ENCODE assay signal across 10 cellular contexts in genomic region chr16:13909872-13910303, GRCh38. TPM values are rescaled to one million over a fixed set of nuclear protein-coding genes. Genes with fewer than 3 reads are reported as not detected.
DNase-seq lines count a peak whose midpoint lies in the region; ATAC-seq and TF ChIP-seq lines count a peak whose summit lies in the region.
"Had no signal": no experiment of that assay in that cellular context is flagged by ENCODE, and none has a peak within 500 bp of the region (broad histone marks: within the 10 kb centered on the region; RNA-seq: fewer than 3 reads in every experiment).

No MANE protein-coding gene starts in this region.

- no peak overlapping the region for H3K27ac Mint-ChIP-seq in activated T-helper 1 cell treated with anti-CD3 and anti-CD28 coated beads, Interleukin-12 subunit alpha, Interleukin-12 subunit beta, Interleukin-2, Interleukin-4 antibody, amounts not matched to agents 30 ng/mL and 10 ng/mL and 1 ng/mL, durations not matched to agents 14 hours and 24 hours and 36 hours
- H3K27ac Mint-ChIP-seq in stimulated activated effector memory CD8-positive, alpha-beta T cell treated with anti-CD3 and anti-CD28 coated beads, Interleukin-12 subunit alpha, Interleukin-12 subunit beta, amount 100 ng/mL, for 72 hours: no peak overlapping the region

- H3K9me3 ChIP-seq in MM.1S (replicated peaks; ENCODE audit: insufficient read depth, low read length) (no peaks in the 10 kb centered on the region), left lung (no peaks in the 10 kb centered on the region), upper lobe of right lung (no peaks in the 10 kb centered on the region)

- no peaks in the 10 kb centered on the region for H3K4me1 Mint-ChIP-seq in activated T-helper 1 cell treated with anti-CD3 and anti-CD28 coated beads, Interleukin-12 subunit alpha, Interleukin-12 subunit beta, Interleukin-2, Interleukin-4 antibody, amounts not matched to agents 30 ng/mL and 10 ng/mL and 1 ng/mL, durations not matched to agents 14 hours and 24 hours and 36 hours (ENCODE audit: low read depth)
- peaks cover 8% of the 10 kb centered on the region for H3K4me1 Mint-ChIP-seq in stimulated activated effector memory CD8-positive, alpha-beta T cell treated with anti-CD3 and anti-CD28 coated beads, Interleukin-12 subunit alpha, Interleukin-12 subunit beta, amount 100 ng/mL, for 72 hours

- H3K9me2 ChIP-seq in MM.1S (replicated peaks; ENCODE audit: insufficient read depth, low read length): no peaks in the 10 kb centered on the region

- H2AFZ ChIP-seq in MM.1S (ENCODE audit: low read length): peak overlapping the region; percentile 16; the same call in 1 of the 2 replicates

- TF ChIP-seq CTCF in MM.1S (IDR thresholded peaks at IDR 0.05; ENCODE audit: low read length): no peak
- TF ChIP-seq CTCF in coronary artery (IDR thresholded peaks at IDR 0.05): no peak
- TF ChIP-seq CTCF in left lung (IDR thresholded peaks at IDR 0.05): no peak
- no peak for TF ChIP-seq CTCF in upper lobe of right lung (IDR thresholded peaks at IDR 0.05)

- no peaks in the 10 kb centered on the region for H3K9me3 Mint-ChIP-seq in activated T-helper 1 cell treated with anti-CD3 and anti-CD28 coated beads, Interleukin-12 subunit alpha, Interleukin-12 subunit beta, Interleukin-2, Interleukin-4 antibody, amounts not matched to agents 30 ng/mL and 10 ng/mL and 1 ng/mL, durations not matched to agents 14 hours and 24 hours and 36 hours
- no peaks in the 10 kb centered on the region for H3K9me3 Mint-ChIP-seq in stimulated activated effector memory CD8-positive, alpha-beta T cell treated with anti-CD3 and anti-CD28 coated beads, Interleukin-12 subunit alpha, Interleukin-12 subunit beta, amount 100 ng/mL, for 72 hours

- ATAC-seq in left lung: peak; percentile 84
- ATAC-seq in upper lobe of right lung: peak; percentile 87
- no peak for ATAC-seq in GM19463 (IDR thresholded peaks at IDR 0.05; ENCODE audit: unreplicated experiment)
- ATAC-seq in stimulated activated effector memory CD8-positive, alpha-beta T cell treated with anti-CD3 and anti-CD28 coated beads, Interleukin-12 subunit alpha, Interleukin-12 subunit beta, amount 100 ng/mL, for 72 hours: no peak

- no peaks in the 10 kb centered on the region for H3K79me2 ChIP-seq in MM.1S (ENCODE audit: low read length)

- no peaks in the 10 kb centered on the region for H4K20me1 ChIP-seq in MM.1S (ENCODE audit: insufficient read depth, low read length)

- no peak overlapping the region for H3K9ac ChIP-seq in MM.1S (ENCODE audit: low read length)

- no peaks in the 10 kb centered on the region for H3K36me3 ChIP-seq in MM.1S (replicated peaks; ENCODE audit: insufficient read depth, low read length)
- no peaks in the 10 kb centered on the region for H3K36me3 ChIP-seq in left lung
- H3K36me3 ChIP-seq in upper lobe of right lung: no peaks in the 10 kb centered on the region

- no peak overlapping the region for H3K4me3 Mint-ChIP-seq in activated T-helper 1 cell treated with anti-CD3 and anti-CD28 coated beads, Interleukin-12 subunit alpha, Interleukin-12 subunit beta, Interleukin-2, Interleukin-4 antibody, amounts not matched to agents 30 ng/mL and 10 ng/mL and 1 ng/mL, durations not matched to agents 14 hours and 24 hours and 36 hours
- H3K4me3 Mint-ChIP-seq in stimulated activated effector memory CD8-positive, alpha-beta T cell treated with anti-CD3 and anti-CD28 coated beads, Interleukin-12 subunit alpha, Interleukin-12 subunit beta, amount 100 ng/mL, for 72 hours: no peak overlapping the region

- peaks cover 8% of the 10 kb centered on the region for H3K27me3 Mint-ChIP-seq in activated T-helper 1 cell treated with anti-CD3 and anti-CD28 coated beads, Interleukin-12 subunit alpha, Interleukin-12 subunit beta, Interleukin-2, Interleukin-4 antibody, amounts not matched to agents 30 ng/mL and 10 ng/mL and 1 ng/mL, durations not matched to agents 14 hours and 24 hours and 36 hours (ENCODE audit: insufficient read depth)

- no peaks in the 10 kb centered on the region for H3K36me3 Mint-ChIP-seq in activated T-helper 1 cell treated with anti-CD3 and anti-CD28 coated beads, Interleukin-12 subunit alpha, Interleukin-12 subunit beta, Interleukin-2, Interleukin-4 antibody, amounts not matched to agents 30 ng/mL and 10 ng/mL and 1 ng/mL, durations not matched to agents 14 hours and 24 hours and 36 hours (ENCODE audit: low read depth)
- H3K36me3 Mint-ChIP-seq in stimulated activated effector memory CD8-positive, alpha-beta T cell treated with anti-CD3 and anti-CD28 coated beads, Interleukin-12 subunit alpha, Interleukin-12 subunit beta, amount 100 ng/mL, for 72 hours: no peaks in the 10 kb centered on the region

- H3K27me3 ChIP-seq in MM.1S (replicated peaks; ENCODE audit: insufficient read depth, low read length) (no peaks in the 10 kb centered on the region), left lung (no peaks in the 10 kb centered on the region), upper lobe of right lung (no peaks in the 10 kb centered on the region)

- H3F3A ChIP-seq in MM.1S (ENCODE audit: insufficient read depth, low read length): peaks cover 23% of the 10 kb centered on the region

- H3K27ac ChIP-seq in MM.1S (ENCODE audit: low read length): peak overlapping the region; percentile 17; the same call in 1 of the 2 replicates
- peak overlapping the region; percentile 49 to 86 for H3K27ac ChIP-seq in coronary artery
- H3K27ac ChIP-seq in left lung: no peak overlapping the region
- H3K27ac ChIP-seq in upper lobe of right lung: peak overlapping the region; percentile 7

- peak overlapping the region; percentile 2; the same call in 1 of the 2 replicates for H3K4me2 ChIP-seq in MM.1S (ENCODE audit: low read depth, low read length)

- intact Hi-C loops in left lung (cut with DNase I): no loop called here
- intact Hi-C loops in upper lobe of right lung (cut with DNase I): no loop called here
- intact Hi-C loops in activated T-helper 1 cell treated with anti-CD3 and anti-CD28 coated beads, Interleukin-12 subunit alpha, Interleukin-12 subunit beta, Interleukin-2, Interleukin-4 antibody, amounts not matched to agents 30 ng/mL and 10 ng/mL and 1 ng/mL, durations not matched to agents 14 hours and 24 hours and 36 hours (cut with micrococcal nuclease): no loop called here

- peaks cover 30% of the 10 kb centered on the region for H3K4me1 ChIP-seq in MM.1S (ENCODE audit: low read length)
- no peaks in the 10 kb centered on the region for H3K4me1 ChIP-seq in left lung
- no peaks in the 10 kb centered on the region for H3K4me1 ChIP-seq in upper lobe of right lung

- DNase-seq in MM.1S: peak; percentile 67
- DNase-seq in coronary artery (ENCODE audit: low spot score): peak; percentile 94
- DNase-seq in left lung: no peak
- no peak for DNase-seq in upper lobe of right lung
- DNase-seq in activated T-helper 1 cell treated with anti-CD3 and anti-CD28 coated beads, Interleukin-12 subunit alpha, Interleukin-12 subunit beta, Interleukin-2, Interleukin-4 antibody, amounts not matched to agents 30 ng/mL and 10 ng/mL and 1 ng/mL, durations not matched to agents 14 hours and 24 hours and 36 hours (ENCODE audit: low spot score): no peak
- DNase-seq in stimulated activated effector memory CD8-positive, alpha-beta T cell treated with anti-CD3 and anti-CD28 coated beads, Interleukin-12 subunit alpha, Interleukin-12 subunit beta, amount 100 ng/mL, for 72 hours (ENCODE audit: low spot score in 2 of 2): no peak
- DNase-seq: activated T-cell treated with anti-CD3 and anti-CD28 coated beads, Interleukin-2, amount 50 U/mL, for 1 hour; KBM-7; stimulated activated naive CD4-positive, alpha-beta T cell treated with Interleukin-2 at 50 U/mL for 16 hours had no signal

- H3K4me3 ChIP-seq in MM.1S (ENCODE audit: low read length) (no peak overlapping the region), coronary artery (no peak overlapping the region), left lung (no peak overlapping the region), upper lobe of right lung (no peak overlapping the region)

RNA-seq across cellular contexts. Expression of gene ERCC4, which starts 10.1 kb away (rescaled TPM):
- total RNA-seq in left lung: 10 to 100 TPM; 10.7 to 11.8 TPM
- total RNA-seq in upper lobe of right lung: 9.6 TPM
- 15.9 and 18.6 TPM in 2 replicates for total RNA-seq in activated T-helper 1 cell treated with anti-CD3 and anti-CD28 coated beads, Interleukin-12 subunit alpha, Interleukin-12 subunit beta, Interleukin-2, Interleukin-4 antibody, amounts not matched to agents 30 ng/mL and 10 ng/mL and 1 ng/mL, durations not matched to agents 14 hours and 24 hours and 36 hours

Comparison
In these comparisons a context has a peak if more than half of its experiments do, and no peak if none do; other contexts are left out.
1. DNase-seq: peak in MM.1S (single experiment) and coronary artery (single experiment); none in left lung (0 of 2), upper lobe of right lung (single experiment), activated T-helper 1 cell treated with anti-CD3 and anti-CD28 coated beads, Interleukin-12 subunit alpha, Interleukin-12 subunit beta, Interleukin-2, Interleukin-4 antibody, amounts not matched to agents 30 ng/mL and 10 ng/mL and 1 ng/mL, durations not matched to agents 14 hours and 24 hours and 36 hours (single experiment) and stimulated activated effector memory CD8-positive, alpha-beta T cell treated with anti-CD3 and anti-CD28 coated beads, Interleukin-12 subunit alpha, Interleukin-12 subunit beta, amount 100 ng/mL, for 72 hours (0 of 2).
2. H3K27ac ChIP-seq: peak in MM.1S (single experiment), coronary artery (2 of 2) and upper lobe of right lung (single experiment); none in left lung (0 of 2).
3. ATAC-seq: peak in left lung (single experiment) and upper lobe of right lung (single experiment); none in GM19463 (single experiment) and stimulated activated effector memory CD8-positive, alpha-beta T cell treated with anti-CD3 and anti-CD28 coated beads, Interleukin-12 subunit alpha, Interleukin-12 subunit beta, amount 100 ng/mL, for 72 hours (single experiment).